In genomic region chr12:109861689-109862314, GRCh38 we compare ENCODE assay signal across 1 cellular context.
TF ChIP-seq lines count a peak whose summit lies in the region.

No MANE protein-coding gene starts in this region.

TF ChIP-seq in HEK293, 187 proteins besides CTCF, POLR2A, EP300 and RAD21 (continued from another document):
- TF ChIP-seq PBX3 (CRISPR knock-in tag; IDR thresholded peaks at IDR 0.05) (no peak), ZNF18 (tag by site-specific recombination; IDR thresholded peaks at IDR 0.05) (no peak), KLF10 (tag by site-specific recombination; IDR thresholded peaks at IDR 0.05) (no peak), ZNF350 (tag by site-specific recombination; IDR thresholded peaks at IDR 0.05) (no peak), BCL11A (tag by site-specific recombination; IDR thresholded peaks at IDR 0.05; ENCODE audit: low read depth) (peak; percentile 44; the same call in 1 of the 2 replicates), KLF8 (tag by site-specific recombination; IDR thresholded peaks at IDR 0.05) (no peak), ZNF366 (tag by site-specific recombination; conservative IDR thresholded peaks at IDR 0.05) (peak; percentile 72), ZNF10 (tag by site-specific recombination; IDR thresholded peaks at IDR 0.05) (peak; percentile 92), ZNF560 (tag by site-specific recombination; IDR thresholded peaks at IDR 0.05; ENCODE audit: borderline replicate concordance) (no peak), ZNF148 (tag by site-specific recombination; IDR thresholded peaks at IDR 0.05; ENCODE audit: borderline replicate concordance) (no peak), ZNF214 (tag by site-specific recombination; IDR thresholded peaks at IDR 0.05; ENCODE audit: borderline replicate concordance) (no peak), ZNF621 (tag by site-specific recombination; IDR thresholded peaks at IDR 0.05) (no peak), ZBTB44 (tag by site-specific recombination; IDR thresholded peaks at IDR 0.05) (no peak), ZNF830 (tag by site-specific recombination; IDR thresholded peaks at IDR 0.05; ENCODE audit: low read depth) (no peak), ZBTB20 (tag by site-specific recombination; IDR thresholded peaks at IDR 0.05) (no peak), ZNF843 (tag by site-specific recombination; IDR thresholded peaks at IDR 0.05) (peak; percentile 59), ZBTB49 (tag by site-specific recombination; IDR thresholded peaks at IDR 0.05; ENCODE audit: low read depth) (no peak), ZNF37A (tag by site-specific recombination; IDR thresholded peaks at IDR 0.05) (no peak), MZF1 (tag by site-specific recombination; IDR thresholded peaks at IDR 0.05; ENCODE audit: borderline replicate concordance) (no peak), IKZF3 (tag by site-specific recombination; IDR thresholded peaks at IDR 0.05) (peak; percentile 75), HOXD13 (CRISPR knock-in tag; IDR thresholded peaks at IDR 0.05; ENCODE audit: borderline replicate concordance) (peak; percentile 50; the same call in 1 of the 2 replicates), ZNF521 (tag by site-specific recombination; IDR thresholded peaks at IDR 0.05) (no peak), TSHZ1 (tag by site-specific recombination; IDR thresholded peaks at IDR 0.05; ENCODE audit: borderline replicate concordance) (no peak), ZNF239 (tag by site-specific recombination; IDR thresholded peaks at IDR 0.05) (no peak), ZBTB6 (tag by site-specific recombination; IDR thresholded peaks at IDR 0.05) (no peak; the same call in 1 of the 2 replicates), ZNF2 (tag by site-specific recombination; IDR thresholded peaks at IDR 0.05) (no peak), ZNF146 (tag by site-specific recombination; IDR thresholded peaks at IDR 0.05) (no peak), ZNF121 (tag by site-specific recombination; IDR thresholded peaks at IDR 0.05) (no peak), ZNF777 (tag by site-specific recombination; IDR thresholded peaks at IDR 0.05; ENCODE audit: borderline replicate concordance) (no peak), TRIM28 (IDR thresholded peaks at IDR 0.05; ENCODE audit: borderline replicate concordance, low read length) (no peak), ZNF580 (tag by site-specific recombination; IDR thresholded peaks at IDR 0.05) (no peak)
TF ChIP-seq in HEK293: peak in this region for 37.
